ENCODE assay signal across 15 cellular contexts in the genomic region with DNA sequence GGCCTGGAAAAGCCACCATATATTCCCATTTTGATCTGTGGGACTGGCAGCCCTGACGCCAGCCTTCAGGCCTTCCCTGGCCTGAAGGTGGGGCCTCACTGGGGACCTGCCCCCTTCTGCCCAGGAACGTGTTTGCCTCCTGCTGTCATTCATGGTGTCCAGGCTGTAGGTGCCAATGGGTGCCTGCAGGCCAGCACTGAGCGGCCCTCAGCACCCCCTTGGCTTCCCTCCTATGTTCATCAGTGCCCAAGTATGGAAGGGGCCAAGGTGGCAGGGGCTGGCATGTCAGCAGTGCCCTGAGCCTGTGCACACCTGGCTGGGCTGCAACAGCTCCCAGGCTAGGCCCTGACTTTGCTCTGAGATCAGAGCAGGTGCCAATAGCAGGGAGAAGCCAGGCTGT.
DNase-seq lines count a peak whose midpoint lies in the region; ATAC-seq and TF ChIP-seq lines count a peak whose summit lies in the region.
"Had no signal": no experiment of that assay in that cellular context is flagged by ENCODE, and none has a peak within 500 bp of the region (broad histone marks: within the 10 kb centered on the region; RNA-seq: fewer than 3 reads in every experiment).

No MANE protein-coding gene starts in this region.

- H3K18ac ChIP-seq in H9 (ENCODE audit: insufficient read length, low read depth, low read length): peak overlapping the region; percentile 17
- peak overlapping the region; percentile 71 for H3K18ac ChIP-seq in neuronal stem cell (ENCODE audit: low read length)

- H3K79me2 ChIP-seq in H9 (ENCODE audit: insufficient read depth, low read length): no peaks in the 10 kb centered on the region

- H3K4ac ChIP-seq in H9 (ENCODE audit: low read depth, low read length): no peak overlapping the region
- no peak overlapping the region for H3K4ac ChIP-seq in neuronal stem cell (ENCODE audit: low read length)

- DNase-seq in H9: no peak
- peak in 1 of 4 donors; percentile 33 for DNase-seq in body of pancreas
- no peak for DNase-seq in neuronal stem cell (ENCODE audit: low spot score)
- no peak for DNase-seq in upper lobe of right lung
- DNase-seq in SIG-M5 treated with dmso at 0.1 percent for 504 hours (lab: John Stamatoyannopoulos, UW; ENCODE audit: unreplicated experiment): no peak
- no peak for DNase-seq in T-helper 9 cell
- DNase-seq: Calu3; CD8-positive, alpha-beta T cell; DMS79 treated with DMSO at 0.1 percent for 48 hours; GF-D8; GOT3; H7 had no signal

- H4K91ac ChIP-seq in H9 (ENCODE audit: insufficient read length, low read depth, low read length): no peak overlapping the region
- no peak overlapping the region for H4K91ac ChIP-seq in neuronal stem cell (ENCODE audit: low read depth, low read length, poor library complexity)

- H3K9me3 ChIP-seq in H9 (ENCODE audit: control insufficient read depth, low read depth, low read length) (no peaks in the 10 kb centered on the region), body of pancreas (no peaks in the 10 kb centered on the region), neuronal stem cell (replicated peaks in 1 of 2; ENCODE audit: control insufficient read depth in 2 of 2, insufficient read depth in 1 of 2, low read depth in 1 of 2, low read length in 2 of 2) (no peaks in the 10 kb centered on the region), upper lobe of right lung (no peaks in the 10 kb centered on the region)

- H3K36me3 Mint-ChIP-seq in H9 (ENCODE audit: insufficient read depth in 1 of 3, low read depth in 3 of 3): no peaks in the 10 kb centered on the region; a peak in 1 of 7 replicates
- H3K36me3 Mint-ChIP-seq: CD8-positive, alpha-beta T cell had no signal

- H3K27me3 ChIP-seq in H9 (ENCODE audit: insufficient read depth, low read length) (no peaks in the 10 kb centered on the region), body of pancreas (no peaks in the 10 kb centered on the region), neuronal stem cell (ENCODE audit: control insufficient read depth in 3 of 3, insufficient read depth in 3 of 3, low read depth in 1 of 3, low read length in 3 of 3) (no peaks in the 10 kb centered on the region), upper lobe of right lung (no peaks in the 10 kb centered on the region)
- H3K27me3 ChIP-seq: BLaER1 treated with 17β-estradiol and CSF1 and Interleukin-3, amounts not matched to agents 10 nM and 100 nM had no signal

- H3K4me3 ChIP-seq in body of pancreas: no peak overlapping the region
- no peak overlapping the region for H3K4me3 ChIP-seq in neuronal stem cell (ENCODE audit: low read length in 2 of 2)
- H3K4me3 ChIP-seq in upper lobe of right lung: no peak overlapping the region
- H3K4me3 ChIP-seq: BLaER1 treated with 17β-estradiol and CSF1 and Interleukin-3, amounts not matched to agents 10 nM and 100 nM had no signal

- H2BK12ac ChIP-seq in H9 (ENCODE audit: insufficient read length, low read depth, low read length): no peak overlapping the region
- H2BK12ac ChIP-seq in neuronal stem cell (ENCODE audit: low read length): no peak overlapping the region

- H3K79me1 ChIP-seq in H9 (ENCODE audit: insufficient read depth, low read depth, low read length, poor library complexity, severe bottlenecking) (no peaks in the 10 kb centered on the region), neuronal stem cell (ENCODE audit: low read depth, low read length) (no peaks in the 10 kb centered on the region)

- H2BK15ac ChIP-seq in H9 (ENCODE audit: low read depth, low read length): no peak overlapping the region
- no peak overlapping the region for H2BK15ac ChIP-seq in neuronal stem cell (ENCODE audit: low read length)

- no peak overlapping the region for H2BK20ac ChIP-seq in H9 (ENCODE audit: low read depth, low read length, poor library complexity, severe bottlenecking)

- H3K27me3 Mint-ChIP-seq in H9 (ENCODE audit: low read depth): no peaks in the 10 kb centered on the region

- H4K20me1 ChIP-seq in H9 (ENCODE audit: control insufficient read depth, insufficient read depth, insufficient read length): no peaks in the 10 kb centered on the region
- H4K20me1 ChIP-seq: BLaER1 treated with 17β-estradiol and CSF1 and Interleukin-3, amounts not matched to agents 10 nM and 100 nM had no signal

- H3K14ac ChIP-seq in H9 (ENCODE audit: insufficient read depth, low read length): no peak overlapping the region; the same call in 1 of the 2 replicates
- H3K14ac ChIP-seq in neuronal stem cell (ENCODE audit: low read length): peak overlapping the region; percentile 38

- no peak overlapping the region for H3K4me2 ChIP-seq in H9 (ENCODE audit: insufficient read depth, insufficient read length, low read length)
- no peak overlapping the region for H3K4me2 ChIP-seq in neuronal stem cell (ENCODE audit: insufficient read depth, low read length, poor library complexity, severe bottlenecking)
- H3K4me2 ChIP-seq: BLaER1 treated with 17β-estradiol and CSF1 and Interleukin-3, amounts not matched to agents 10 nM and 100 nM had no signal

- H3K9me3 Mint-ChIP-seq in H9: no peaks in the 10 kb centered on the region
- H3K9me3 Mint-ChIP-seq: CD8-positive, alpha-beta T cell had no signal

- H3K9ac ChIP-seq in H9 (ENCODE audit: extremely low read depth, insufficient read length, low read length) (no peak overlapping the region), neuronal stem cell (ENCODE audit: low read depth, low read length, poor library complexity) (peak overlapping the region; percentile 37)
- H3K9ac ChIP-seq: BLaER1 treated with 17β-estradiol and CSF1 and Interleukin-3, amounts not matched to agents 10 nM and 100 nM had no signal

- no peaks in the 10 kb centered on the region for H3K36me3 ChIP-seq in body of pancreas (replicated peaks in 1 of 2; ENCODE audit: insufficient read depth in 1 of 2, low read depth in 2 of 2)
- H3K36me3 ChIP-seq in neuronal stem cell (replicated peaks in 1 of 2; ENCODE audit: control insufficient read depth in 2 of 2, insufficient read depth in 2 of 2, low read length in 2 of 2): no peaks in the 10 kb centered on the region
- H3K36me3 ChIP-seq in upper lobe of right lung: no peaks in the 10 kb centered on the region
- H3K36me3 ChIP-seq: BLaER1 treated with 17β-estradiol and CSF1 and Interleukin-3, amounts not matched to agents 10 nM and 100 nM had no signal

- no peak overlapping the region for H3K4me3 Mint-ChIP-seq in H9
- H3K4me3 Mint-ChIP-seq: B cell; CD8-positive, alpha-beta T cell had no signal

- TF ChIP-seq POLR2A in body of pancreas (IDR thresholded peaks at IDR 0.05): no peak

- no peaks in the 10 kb centered on the region for H3K23me2 ChIP-seq in H9 (ENCODE audit: insufficient read length, low read depth, low read length, poor library complexity, severe bottlenecking)

- no peak overlapping the region for H3K27ac Mint-ChIP-seq in H9
- H3K27ac Mint-ChIP-seq: B cell; CD8-positive, alpha-beta T cell had no signal

- no peak for TF ChIP-seq CTCF in H9 (conservative IDR thresholded peaks at IDR 0.05)
- TF ChIP-seq CTCF in body of pancreas (IDR thresholded peaks at IDR 0.05): no peak
- no peak for TF ChIP-seq CTCF in upper lobe of right lung (IDR thresholded peaks at IDR 0.05)

- peaks cover 6% of the 10 kb centered on the region in 2 experiments for H3K4me1 Mint-ChIP-seq in H9
- H3K4me1 Mint-ChIP-seq: B cell had no signal

- H2BK120ac ChIP-seq in H9 (ENCODE audit: low read depth, low read length, poor library complexity, severe bottlenecking) (no peak overlapping the region), neuronal stem cell (ENCODE audit: low read depth, low read length) (no peak overlapping the region)

- H4K8ac ChIP-seq in H9 (replicated peaks; ENCODE audit: insufficient read length, low read depth, low read length): no peak overlapping the region
- H4K8ac ChIP-seq in neuronal stem cell (ENCODE audit: low read depth, low read length): peak overlapping the region; percentile 82

- intact Hi-C loops in body of pancreas (cut with DNase I): no loop called here
- intact Hi-C loops in upper lobe of right lung (cut with DNase I): no loop called here

- no peaks in the 10 kb centered on the region for H3K4me1 ChIP-seq in H9 (ENCODE audit: insufficient read depth, low read length)
- no peaks in the 10 kb centered on the region for H3K4me1 ChIP-seq in body of pancreas
- H3K4me1 ChIP-seq in neuronal stem cell (ENCODE audit: control insufficient read depth in 2 of 2, insufficient read depth in 1 of 2, low read depth in 1 of 2, low read length in 2 of 2): no peaks in the 10 kb centered on the region
- H3K4me1 ChIP-seq in upper lobe of right lung: no peaks in the 10 kb centered on the region
- H3K4me1 ChIP-seq: BLaER1 treated with 17β-estradiol and CSF1 and Interleukin-3, amounts not matched to agents 10 nM and 100 nM had no signal

- no peak overlapping the region for H3T11ph ChIP-seq in H9 (ENCODE audit: low read length)

- no CpG with 5 or more reads among the region's 3 CpGs for WGBS in H9 (ENCODE audit: extremely low coverage, insufficient read length, low lambda C conversion rate)
- 73% methylated on average over 3 of the region's 3 CpGs for WGBS in body of pancreas, 2 donors
- no CpG with 5 or more reads among the region's 3 CpGs for WGBS in neuronal stem cell (ENCODE audit: extremely low coverage in 2 of 2, insufficient read length in 2 of 2, insufficient replicate concordance in 1 of 2), 2 donors

- H3K27ac ChIP-seq in H9 (ENCODE audit: insufficient read length, low read depth, low read length) (no peak overlapping the region), body of pancreas (no peak overlapping the region), neuronal stem cell (replicated peaks; ENCODE audit: low read length) (no peak overlapping the region), upper lobe of right lung (no peak overlapping the region)
- H3K27ac ChIP-seq: BLaER1 treated with 17β-estradiol and CSF1 and Interleukin-3, amounts not matched to agents 10 nM and 100 nM had no signal

- H3K56ac ChIP-seq in H9 (ENCODE audit: insufficient read length, low read depth, low read length): no peak overlapping the region

- H4K5ac ChIP-seq in H9 (ENCODE audit: insufficient read length, low read depth, low read length): no peak overlapping the region

- H3K23ac ChIP-seq in H9 (ENCODE audit: insufficient read length, low read depth, low read length): no peak overlapping the region
- no peak overlapping the region for H3K23ac ChIP-seq in neuronal stem cell (ENCODE audit: low read depth, low read length, poor library complexity)

- ATAC-seq in body of pancreas (peak; percentile 30), upper lobe of right lung (peak; percentile 36)
- ATAC-seq: CD8-positive, alpha-beta T cell; HepG2 had no signal

- no peak overlapping the region for H2AFZ ChIP-seq in H9 (ENCODE audit: low read length)
- no peak overlapping the region for H2AFZ ChIP-seq in neuronal stem cell (ENCODE audit: low read length)

- H2BK5ac ChIP-seq in H9 (ENCODE audit: insufficient read length, low read length) (no peak overlapping the region), neuronal stem cell (ENCODE audit: low read length) (no peak overlapping the region)

- H2AK5ac ChIP-seq in H9 (ENCODE audit: insufficient read length, low read length) (no peak overlapping the region), neuronal stem cell (ENCODE audit: low read depth, low read length) (no peak overlapping the region)
